ENCODE assay signal across 24 cellular contexts in genomic region chr13:36509369-36509768, GRCh38.
DNase-seq lines count a peak whose midpoint lies in the region; TF ChIP-seq lines count a peak whose summit lies in the region.
"Had no signal": no experiment of that assay in that cellular context is flagged by ENCODE, and none has a peak within 500 bp of the region (broad histone marks: within the 10 kb centered on the region; RNA-seq: fewer than 3 reads in every experiment).

No MANE protein-coding gene starts in this region.

- no peak overlapping the region for H3K4me2 ChIP-seq in MM.1S (ENCODE audit: low read depth, low read length)

- H3K9ac ChIP-seq in MM.1S (ENCODE audit: low read length): no peak overlapping the region

- H3K27me3 ChIP-seq in MM.1S (replicated peaks; ENCODE audit: insufficient read depth, low read length): no peaks in the 10 kb centered on the region
- H3K27me3 ChIP-seq: colonic mucosa, SJSA1 had no signal

- in situ Hi-C loops in KBM-7 (cut with MboI; ENCODE audit: low pct_unique_long_range_greater_than_20kb, low sequenced_read_pairs): no loop called here

- no peak overlapping the region for H3K27ac ChIP-seq in MM.1S (ENCODE audit: low read length)
- H3K27ac ChIP-seq: 22Rv1, colonic mucosa, prostate gland, SJSA1 had no signal

- peaks cover 12% of the 10 kb centered on the region; the same call in 1 of the 2 replicates for H3K4me1 ChIP-seq in MM.1S (ENCODE audit: low read length)
- H3K4me1 ChIP-seq: colonic mucosa, prostate gland, SJSA1 had no signal

- no peaks in the 10 kb centered on the region for H3K27me3 Mint-ChIP-seq in neural crest cell (ENCODE audit: low read depth)
- H3K27me3 Mint-ChIP-seq: activated B cell treated with CpG ODN at 0.5 μM for 24 hours had no signal

- H3K79me2 ChIP-seq in MM.1S (ENCODE audit: low read length): no peaks in the 10 kb centered on the region

- H3K9me3 Mint-ChIP-seq in neural crest cell: peaks cover 2% of the 10 kb centered on the region

- no peaks in the 10 kb centered on the region for H4K20me1 ChIP-seq in MM.1S (ENCODE audit: insufficient read depth, low read length)

- H3K27ac Mint-ChIP-seq in neural crest cell (ENCODE audit: unreplicated experiment): no peak overlapping the region
- H3K27ac Mint-ChIP-seq: activated B cell treated with CpG ODN at 0.5 μM for 24 hours; activated naive CD4-positive, alpha-beta T cell treated with anti-CD3 and anti-CD28 coated beads, Interleukin-2, amount 50 U/mL, for 72 hours; activated T-cell treated with anti-CD3 and anti-CD28 coated beads, Interleukin-2, amount 50 U/mL, for 72 hours; memory B cell; natural killer cell; stimulated activated naive CD8-positive, alpha-beta T cell treated with anti-CD3 and anti-CD28 coated beads, Interleukin-15, amount 100 ng/mL, for 72 hours had no signal

- H3K36me3 Mint-ChIP-seq in neural crest cell (ENCODE audit: low read depth): no peaks in the 10 kb centered on the region
- H3K36me3 Mint-ChIP-seq: memory B cell, natural killer cell had no signal

- no peaks in the 10 kb centered on the region for H3K9me3 ChIP-seq in MM.1S (replicated peaks; ENCODE audit: insufficient read depth, low read length)
- H3K9me3 ChIP-seq: colonic mucosa, prostate gland, SJSA1 had no signal

- H2AFZ ChIP-seq in MM.1S (ENCODE audit: low read length): no peak overlapping the region

- DNase-seq in DMS 273 (lab: John Stamatoyannopoulos, UW; ENCODE audit: unreplicated experiment) (peak; percentile 13), DMS 273 treated with DMSO at 0.1 percent for 48 hours (lab: John Stamatoyannopoulos, UW) (no peak), KBM-7 (peak; percentile 7), choroid plexus epithelial cell (ENCODE audit: low read depth) (no peak), neural crest cell (ENCODE audit: low read depth, low spot score) (no peak), MM.1S (no peak), NCI-H1694 (lab: John Stamatoyannopoulos, UW) (no peak)
- DNase-seq in activated CD4-positive, alpha-beta T cell treated with anti-CD3 and anti-CD28 coated beads, Interleukin-2, amount 50 U/mL, for 1 hour: no peak
- DNase-seq: activated B cell treated with CpG ODN at 0.5 μM for 24 hours; activated CD8-positive, alpha-beta memory T cell treated with anti-CD3 and anti-CD28 coated beads for 24 hours; activated T-cell treated with anti-CD3 and anti-CD28 coated beads, Interleukin-2, amount 50 U/mL, for 72 hours; colonic mucosa; hypothalamus; kidney glomerular epithelial cell; natural killer cell; NCI-H1092 treated with DMSO at 0.1 percent for 48 hours; NCI-H2171 treated with DMSO at 0.1 percent for 48 hours; stimulated activated naive CD8-positive, alpha-beta T cell treated with anti-CD3 and anti-CD28 coated beads, Interleukin-15, amount 100 ng/mL, for 72 hours had no signal

- TF ChIP-seq CTCF in choroid plexus epithelial cell (conservative IDR thresholded peaks at IDR 0.05; ENCODE audit: low read depth, low read length): peak; percentile 21
- peak; percentile 38 for TF ChIP-seq CTCF in neural crest cell (conservative IDR thresholded peaks at IDR 0.05)
- no peak for TF ChIP-seq CTCF in MM.1S (IDR thresholded peaks at IDR 0.05; ENCODE audit: low read length)

- H3K36me3 ChIP-seq in MM.1S (replicated peaks; ENCODE audit: insufficient read depth, low read length): no peaks in the 10 kb centered on the region
- H3K36me3 ChIP-seq: colonic mucosa, prostate gland, SJSA1 had no signal

- H3K9me2 ChIP-seq in MM.1S (replicated peaks; ENCODE audit: insufficient read depth, low read length): no peaks in the 10 kb centered on the region

- H3K4me3 Mint-ChIP-seq in neural crest cell: no peak overlapping the region
- H3K4me3 Mint-ChIP-seq: activated B cell treated with CpG ODN at 0.5 μM for 24 hours; activated T-cell treated with anti-CD3 and anti-CD28 coated beads, Interleukin-2, amount 50 U/mL, for 72 hours; memory B cell; natural killer cell; stimulated activated naive CD8-positive, alpha-beta T cell treated with anti-CD3 and anti-CD28 coated beads, Interleukin-15, amount 100 ng/mL, for 72 hours had no signal

- H3K4me3 ChIP-seq in choroid plexus epithelial cell (ENCODE audit: low read depth, low read length): no peak overlapping the region
- no peak overlapping the region for H3K4me3 ChIP-seq in MM.1S (ENCODE audit: low read length)
- H3K4me3 ChIP-seq: colonic mucosa, K562, prostate gland, SJSA1 had no signal

- peaks cover 3% of the 10 kb centered on the region; the same call in 1 of the 2 replicates for H3F3A ChIP-seq in MM.1S (ENCODE audit: insufficient read depth, low read length)

- no peaks in the 10 kb centered on the region for H3K4me1 Mint-ChIP-seq in neural crest cell
- H3K4me1 Mint-ChIP-seq: memory B cell; natural killer cell; stimulated activated naive CD8-positive, alpha-beta T cell treated with anti-CD3 and anti-CD28 coated beads, Interleukin-15, amount 100 ng/mL, for 72 hours had no signal

Comparison
In these comparisons a context has a peak if more than half of its experiments do, and no peak if none do; other contexts are left out.
1. DNase-seq: peak in DMS 273 (single experiment) and KBM-7 (single experiment); none in DMS 273 treated with DMSO at 0.1 percent for 48 hours (single experiment), choroid plexus epithelial cell (single experiment), neural crest cell (single experiment), MM.1S (single experiment), activated CD4-positive, alpha-beta T cell treated with anti-CD3 and anti-CD28 coated beads, Interleukin-2, amount 50 U/mL, for 1 hour (single experiment) and NCI-H1694 (single experiment).